Comparison of ENCODE assay signal across 2 cellular contexts in genomic region chr15:49380912-49381311, GRCh38.
TF ChIP-seq lines count a peak whose summit lies in the region.

No MANE protein-coding gene starts in this region.

TF ChIP-seq in GM23338, 12 proteins besides CTCF, POLR2A, EP300 and RAD21:
- TF ChIP-seq EZH2phosphoT487 (IDR thresholded peaks at IDR 0.05; ENCODE audit: unreplicated experiment), result no peak
- TF ChIP-seq REST (IDR thresholded peaks at IDR 0.05; ENCODE audit: unreplicated experiment), result no peak
- TF ChIP-seq ZNF114 (CRISPR knock-in tag; IDR thresholded peaks at IDR 0.05), result no peak
- no peak for TF ChIP-seq ZNF331 (CRISPR knock-in tag; IDR thresholded peaks at IDR 0.05; ENCODE audit: low read depth)
- TF ChIP-seq EZH2 (IDR thresholded peaks at IDR 0.05; ENCODE audit: low read depth, unreplicated experiment), result no peak
- no peak for TF ChIP-seq CREB1 (CRISPR knock-in tag; IDR thresholded peaks at IDR 0.05; ENCODE audit: low read depth)
- TF ChIP-seq, protein P1, sequence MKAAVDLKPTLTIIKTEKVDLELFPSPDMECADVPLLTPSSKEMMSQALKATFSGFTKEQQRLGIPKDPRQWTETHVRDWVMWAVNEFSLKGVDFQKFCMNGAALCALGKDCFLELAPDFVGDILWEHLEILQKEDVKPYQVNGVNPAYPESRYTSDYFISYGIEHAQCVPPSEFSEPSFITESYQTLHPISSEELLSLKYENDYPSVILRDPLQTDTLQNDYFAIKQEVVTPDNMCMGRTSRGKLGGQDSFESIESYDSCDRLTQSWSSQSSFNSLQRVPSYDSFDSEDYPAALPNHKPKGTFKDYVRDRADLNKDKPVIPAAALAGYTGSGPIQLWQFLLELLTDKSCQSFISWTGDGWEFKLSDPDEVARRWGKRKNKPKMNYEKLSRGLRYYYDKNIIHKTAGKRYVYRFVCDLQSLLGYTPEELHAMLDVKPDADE (IDR thresholded peaks at IDR 0.05), result no peak
- TF ChIP-seq NANOG (IDR thresholded peaks at IDR 0.05; ENCODE audit: borderline replicate concordance), result no peak
- TF ChIP-seq JUNB (IDR thresholded peaks at IDR 0.05; ENCODE audit: unreplicated experiment), result no peak
- no peak for TF ChIP-seq POLR2AphosphoS5 (IDR thresholded peaks at IDR 0.05; ENCODE audit: low read depth)

TF ChIP-seq in H1, 55 proteins besides CTCF, POLR2A, EP300 and RAD21:
- TF ChIP-seq CHD1 (IDR thresholded peaks at IDR 0.05; ENCODE audit: low read depth, low read length), result no peak
